In the genomic region with DNA sequence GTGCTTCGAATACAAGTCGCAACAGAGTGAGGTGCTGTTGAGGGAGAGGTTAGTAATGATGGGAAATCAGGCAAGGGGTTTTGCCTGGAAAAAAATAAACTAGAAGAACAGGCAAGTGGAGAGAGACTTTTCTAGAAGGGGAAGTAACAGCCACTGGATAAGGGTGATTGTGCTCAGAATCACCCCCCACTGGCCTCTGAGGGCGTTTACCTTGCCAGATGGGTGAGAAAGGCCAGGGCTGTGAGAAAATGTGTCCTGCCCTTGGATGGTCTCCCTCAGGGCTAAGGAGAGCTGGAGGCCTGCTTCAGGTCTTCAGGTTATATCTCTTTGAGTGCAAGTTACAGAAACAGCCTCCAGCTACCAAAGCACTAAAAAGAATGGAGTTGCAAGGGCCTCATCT, we compare ENCODE assay signal across 23 cellular contexts.
"Had no signal": no experiment of that assay in that cellular context is flagged by ENCODE, and none has a peak within 500 bp of the region (broad histone marks: within the 10 kb centered on the region; RNA-seq: fewer than 3 reads in every experiment).

No MANE protein-coding gene starts in this region.

- ATAC-seq: activated CD8-positive, alpha-beta memory T cell treated with anti-CD3 and anti-CD28 coated beads, Interleukin-2, amount 10 ng/mL, durations not matched to agents 7 days and 5 days; body of pancreas; PC-3; SK-N-SH treated with all-trans-retinoic acid at 6 μM for 48 hours had no signal

- H3K27me3 Mint-ChIP-seq: activated CD4-positive, alpha-beta T cell treated with anti-CD3 and anti-CD28 coated beads, Interleukin-2, amount 10 ng/mL, durations not matched to agents 24 days and 14 days; activated CD8-positive, alpha-beta memory T cell treated with anti-CD3 and anti-CD28 coated beads, Interleukin-2, amount 10 ng/mL, durations not matched to agents 7 days and 5 days; activated naive CD4-positive, alpha-beta T cell treated with anti-CD3 and anti-CD28 coated beads, Interleukin-2, amount 50 U/mL, for 24 hours had no signal

- H3K27me3 ChIP-seq: body of pancreas, SJSA1 had no signal

- H3K4me3 Mint-ChIP-seq: activated B cell treated with CpG ODN at 0.5 μM for 24 hours; activated CD4-positive, alpha-beta T cell treated with anti-CD3 and anti-CD28 coated beads, Interleukin-2, amount 10 ng/mL, durations not matched to agents 24 days and 14 days; activated CD8-positive, alpha-beta memory T cell treated with anti-CD3 and anti-CD28 coated beads, Interleukin-2, amount 10 ng/mL, durations not matched to agents 7 days and 5 days; activated naive CD4-positive, alpha-beta T cell treated with anti-CD3 and anti-CD28 coated beads, Interleukin-2, amount 50 U/mL, for 24 hours; activated T-cell treated with anti-CD3 and anti-CD28 coated beads, Interleukin-2, amount 50 U/mL, for 24 hours; activated T-helper 1 cell treated with anti-CD3 and anti-CD28 coated beads, Interleukin-12 subunit alpha, Interleukin-12 subunit beta, Interleukin-2, Interleukin-4 antibody, amounts not matched to agents 30 ng/mL and 10 ng/mL and 1 ng/mL, durations not matched to agents 14 hours and 24 hours and 36 hours; T-helper 1 cell treated with Interleukin-12 subunit alpha and Interleukin-12 subunit beta and Interleukin-4 antibody, amounts not matched to agents 30 μg/mL and 1 μg/mL, for 36 hours had no signal

- H3K4me1 Mint-ChIP-seq: activated B cell treated with CpG ODN at 0.5 μM for 24 hours; activated CD4-positive, alpha-beta T cell treated with anti-CD3 and anti-CD28 coated beads, Interleukin-2, amount 10 ng/mL, durations not matched to agents 24 days and 14 days; activated CD8-positive, alpha-beta memory T cell treated with anti-CD3 and anti-CD28 coated beads, Interleukin-2, amount 10 ng/mL, durations not matched to agents 7 days and 5 days; activated naive CD4-positive, alpha-beta T cell treated with anti-CD3 and anti-CD28 coated beads, Interleukin-2, amount 50 U/mL, for 24 hours had no signal

- H3K9me3 ChIP-seq: body of pancreas, SJSA1 had no signal

- H3K27ac ChIP-seq: body of pancreas, SJSA1 had no signal

- DNase-seq: activated B cell treated with CpG ODN at 0.5 μM for 24 hours; activated CD4-positive, alpha-beta T cell treated with anti-CD3 and anti-CD28 coated beads for 1 hour; activated CD4-positive, alpha-beta T cell treated with anti-CD3 and anti-CD28 coated beads, Interleukin-2, amount 10 ng/mL, durations not matched to agents 24 days and 14 days; activated CD4-positive, alpha-beta T cell treated with anti-CD3 and anti-CD28 coated beads, Interleukin-2, amount 50 U/mL, for 48 hours; activated CD8-positive, alpha-beta memory T cell treated with anti-CD3 and anti-CD28 coated beads, Interleukin-2, amount 10 ng/mL, durations not matched to agents 7 days and 5 days; activated effector memory CD4-positive, alpha-beta T cell treated with Interleukin-2 at 50 U/mL for 16 hours; activated naive CD4-positive, alpha-beta T cell; activated T-cell treated with anti-CD3 and anti-CD28 coated beads, Interleukin-2, amount 50 U/mL, for 24 hours; aorta; body of pancreas; central memory CD4-positive, alpha-beta T cell; Kasumi-1; NCI-H1048; NCI-H1930; NCI-H2171 treated with DMSO at 0.1 percent for 48 hours; PC-3; SHP77; T-helper 9 cell had no signal

- H3K9me3 Mint-ChIP-seq: activated B cell treated with CpG ODN at 0.5 μM for 24 hours; activated CD4-positive, alpha-beta T cell treated with anti-CD3 and anti-CD28 coated beads, Interleukin-2, amount 10 ng/mL, durations not matched to agents 24 days and 14 days; activated naive CD4-positive, alpha-beta T cell treated with anti-CD3 and anti-CD28 coated beads, Interleukin-2, amount 50 U/mL, for 24 hours; activated T-cell treated with anti-CD3 and anti-CD28 coated beads, Interleukin-2, amount 50 U/mL, for 24 hours; activated T-helper 1 cell treated with anti-CD3 and anti-CD28 coated beads, Interleukin-12 subunit alpha, Interleukin-12 subunit beta, Interleukin-2, Interleukin-4 antibody, amounts not matched to agents 30 ng/mL and 10 ng/mL and 1 ng/mL, durations not matched to agents 14 hours and 24 hours and 36 hours; T-helper 1 cell treated with Interleukin-12 subunit alpha and Interleukin-12 subunit beta and Interleukin-4 antibody, amounts not matched to agents 30 μg/mL and 1 μg/mL, for 36 hours had no signal

- H3K36me3 ChIP-seq: SJSA1 had no signal

- H3K36me3 Mint-ChIP-seq: activated CD8-positive, alpha-beta memory T cell treated with anti-CD3 and anti-CD28 coated beads, Interleukin-2, amount 10 ng/mL, durations not matched to agents 7 days and 5 days; activated naive CD4-positive, alpha-beta T cell treated with anti-CD3 and anti-CD28 coated beads, Interleukin-2, amount 50 U/mL, for 24 hours had no signal

- H3K4me3 ChIP-seq: body of pancreas, SJSA1 had no signal

- H3K4me1 ChIP-seq: body of pancreas had no signal

- H3K27ac Mint-ChIP-seq: activated B cell treated with CpG ODN at 0.5 μM for 24 hours; activated CD4-positive, alpha-beta T cell treated with anti-CD3 and anti-CD28 coated beads, Interleukin-2, amount 10 ng/mL, durations not matched to agents 24 days and 14 days; activated CD8-positive, alpha-beta memory T cell treated with anti-CD3 and anti-CD28 coated beads, Interleukin-2, amount 10 ng/mL, durations not matched to agents 7 days and 5 days; activated naive CD4-positive, alpha-beta T cell treated with anti-CD3 and anti-CD28 coated beads, Interleukin-2, amount 50 U/mL, for 24 hours; activated T-cell treated with anti-CD3 and anti-CD28 coated beads, Interleukin-2, amount 50 U/mL, for 24 hours; activated T-helper 1 cell treated with anti-CD3 and anti-CD28 coated beads, Interleukin-12 subunit alpha, Interleukin-12 subunit beta, Interleukin-2, Interleukin-4 antibody, amounts not matched to agents 30 ng/mL and 10 ng/mL and 1 ng/mL, durations not matched to agents 14 hours and 24 hours and 36 hours; T-helper 1 cell treated with Interleukin-12 subunit alpha and Interleukin-12 subunit beta and Interleukin-4 antibody, amounts not matched to agents 30 μg/mL and 1 μg/mL, for 36 hours had no signal
